In genomic region chr11:46315033-46315738, GRCh38 we compare ENCODE assay signal across 8 cellular contexts. TPM values are rescaled to one million over a fixed set of nuclear protein-coding genes. Genes with fewer than 3 reads are reported as not detected.
DNase-seq lines count a peak whose midpoint lies in the region; ATAC-seq and TF ChIP-seq lines count a peak whose summit lies in the region.

No MANE protein-coding gene starts in this region.

- no peak overlapping the region for H3K14ac ChIP-seq in IMR-90 (replicated peaks; ENCODE audit: low read depth, low read length)

- no peak overlapping the region for H3K27ac ChIP-seq in IMR-90 (ENCODE audit: insufficient read depth, low read length)
- H3K27ac ChIP-seq in sigmoid colon: no peak overlapping the region

- ATAC-seq in IMR-90 (ENCODE audit: low read depth): peak; percentile 88
- ATAC-seq in HG03280 (IDR thresholded peaks at IDR 0.05; ENCODE audit: unreplicated experiment): no peak
- no peak for ATAC-seq in HG03196 (IDR thresholded peaks at IDR 0.05; ENCODE audit: unreplicated experiment)

- no peak overlapping the region for H2BK15ac ChIP-seq in IMR-90 (ENCODE audit: low read depth, low read length)

- CTCF ChIA-PET in IMR-90 (lab: Yijun Ruan, JAX): interaction anchor here (0.5 to 1.2 kb wide), 6 partner anchors 8 to 76 kb away, joined by 3 to 4 read pairs (median 4); no protein-coding TSS in a partner anchor

- H4K8ac ChIP-seq in IMR-90 (ENCODE audit: low read depth in 2 of 2, low read length in 2 of 2): no peak overlapping the region

- H3K27me3 ChIP-seq in IMR-90 (ENCODE audit: control insufficient read depth, insufficient read depth, low read length) (no peaks in the 10 kb centered on the region), sigmoid colon (no peaks in the 10 kb centered on the region)

- POLR2A ChIA-PET in IMR-90 (lab: Charles Lee; ENCODE audit: unreplicated experiment): no interaction called here

- intact Hi-C loops in IMR-90 (cut with micrococcal nuclease) (loop anchor here (1.0 kb wide), 1 partner anchor 37 kb away; no protein-coding TSS in a partner anchor), sigmoid colon (cut with DNase I) (no loop called here)

- H2AK5ac ChIP-seq in IMR-90 (ENCODE audit: low read depth, low read length): 0 out of 2 replicates have a peak overlapping the region, but pooled peaks have one; percentile 57

- H3K4me3 ChIP-seq in IMR-90 (ENCODE audit: insufficient read depth, low read depth, low read length) (no peak overlapping the region), sigmoid colon (no peak overlapping the region)

- no peak overlapping the region for H3K23ac ChIP-seq in IMR-90 (ENCODE audit: low read depth, low read length)

- no peak overlapping the region for H4K5ac ChIP-seq in IMR-90 (ENCODE audit: low read depth, low read length)

- H3K4me1 ChIP-seq in IMR-90 (ENCODE audit: control insufficient read depth, insufficient read depth, low read length) (no peaks in the 10 kb centered on the region), sigmoid colon (no peaks in the 10 kb centered on the region)

- TF ChIP-seq EP300 in sigmoid colon (IDR thresholded peaks at IDR 0.05): no peak

- TF ChIP-seq POLR2A in IMR-90 (IDR thresholded peaks at IDR 0.05; ENCODE audit: low read depth, low read length): no peak
- no peak for TF ChIP-seq POLR2A in sigmoid colon (IDR thresholded peaks at IDR 0.05)

- no peak overlapping the region for H3K18ac ChIP-seq in IMR-90 (ENCODE audit: low read depth, low read length)

- no peak overlapping the region for H3K4ac ChIP-seq in IMR-90 (ENCODE audit: low read depth, low read length)

- no peak overlapping the region for H3K56ac ChIP-seq in IMR-90 (ENCODE audit: extremely low read depth, insufficient read depth, low read length)

- in situ Hi-C loops in IMR-90 (cut with MboI; ENCODE audit: low sequenced_read_pairs): loop anchor here (25.0 kb wide), 1 partner anchor 203 kb away; the partner anchor contains the start of gene PHF21A

- H3K9me1 ChIP-seq in IMR-90 (ENCODE audit: insufficient read depth, low read length): 0 out of 2 replicates have a peak, but pooled peaks cover 2% of the 10 kb centered on the region

- H4K91ac ChIP-seq in IMR-90 (ENCODE audit: insufficient read depth, low read depth, low read length): no peak overlapping the region

- peak; percentile 75 for TF ChIP-seq CTCF in IMR-90 (conservative IDR thresholded peaks at IDR 0.05; ENCODE audit: low read depth, low read length)
- TF ChIP-seq CTCF in sigmoid colon (IDR thresholded peaks at IDR 0.05): peak; percentile 38 to 84 (median 66)

- WGBS in IMR-90 (ENCODE audit: extremely low coverage in 2 of 2, insufficient read length in 1 of 2), 2 experiments: 100% methylated on average over 3 of the region's 16 CpGs; no CpG with 5 or more reads in 1 of the 2 experiments
- 18 to 46% methylated on average over 16 of the region's 16 CpGs for WGBS in sigmoid colon, 2 donors

- no peak overlapping the region for H2BK120ac ChIP-seq in IMR-90 (ENCODE audit: low read depth, low read length)

- peaks cover 31 to 74% of the 10 kb centered on the region in 2 experiments for H3K79me1 ChIP-seq in IMR-90 (ENCODE audit: low read depth in 1 of 2, low read length in 2 of 2)

- H3K9ac ChIP-seq in IMR-90 (ENCODE audit: low read depth, low read length): no peak overlapping the region

- H2BK5ac ChIP-seq in IMR-90 (ENCODE audit: low read depth, low read length, poor library complexity, severe bottlenecking): no peak overlapping the region

- peak overlapping the region; percentile 56 for H2AFZ ChIP-seq in IMR-90 (replicated peaks; ENCODE audit: low read length, poor library complexity)

- H2AK9ac ChIP-seq in IMR-90 (replicated peaks; ENCODE audit: low read depth, low read length, poor library complexity): peak overlapping the region; percentile 66

- peaks cover 18% of the 10 kb centered on the region for H4K20me1 ChIP-seq in IMR-90 (ENCODE audit: insufficient read depth, low read length)

- H3K4me2 ChIP-seq in IMR-90 (ENCODE audit: low read depth, low read length): no peak overlapping the region

- BruUV-seq in IMR-90 (replicated peaks; lab: Mats Ljungman, UMichigan): no TSS peak

- peak; percentile 73 for TF ChIP-seq RAD21 in IMR-90 (IDR thresholded peaks at IDR 0.05; ENCODE audit: low read length)

- no peaks in the 10 kb centered on the region for H3K9me3 ChIP-seq in IMR-90 (ENCODE audit: control insufficient read depth, insufficient read depth, low read length)
- no peaks in the 10 kb centered on the region for H3K9me3 ChIP-seq in sigmoid colon

- H3K36me3 ChIP-seq in IMR-90 (ENCODE audit: control insufficient read depth, insufficient read depth, low read length) (peaks cover 91% of the 10 kb centered on the region), sigmoid colon (peaks cover 0 to 7% (median 0%) of the 10 kb centered on the region in 4 donors)

- DNase-seq in Daoy (ENCODE audit: low read depth) (peak; percentile 79), IMR-90 (peak; percentile 71), SK-N-DZ (ENCODE audit: low spot score) (peak; percentile 71), glomerular visceral epithelial cell (ENCODE audit: extremely low spot score) (peak; percentile 80), sigmoid colon (peak; percentile 78)
- peak; percentile 90 for DNase-seq in activated effector memory CD4-positive, alpha-beta T cell treated with anti-CD3 and anti-CD28 coated beads, Interleukin-2, amount 50 U/mL, for 16 hours

- dilution Hi-C loops in IMR-90 (cut with HindIII; ENCODE audit: low sequenced_read_pairs, unreplicated experiment): no loop called here

- H2BK20ac ChIP-seq in IMR-90 (ENCODE audit: low read depth, low read length): no peak overlapping the region

TF ChIP-seq in IMR-90, 13 proteins besides CTCF, POLR2A, EP300 and RAD21:
- TF ChIP-seq CEBPB (IDR thresholded peaks at IDR 0.05; ENCODE audit: low read depth, low read length) (no peak), USF2 (IDR thresholded peaks at IDR 0.05; ENCODE audit: low read depth, low read length) (peak; percentile 86), SMC3 (IDR thresholded peaks at IDR 0.05; ENCODE audit: low read depth, low read length) (peak; percentile 77), RCOR1 (IDR thresholded peaks at IDR 0.05; ENCODE audit: insufficient replicate concordance, low read length) (no peak)
TF ChIP-seq in IMR-90: peak in this region for 2.

RNA-seq across cellular contexts. Expression of gene DGKZ, which starts 32.1 kb away (rescaled TPM):
- total RNA-seq in Daoy (2014; rRNA removed; shearing (Covaris generic)): 27.2 and 41.4 TPM in 2 replicates
- total RNA-seq in IMR-90 (2012; rRNA removed): 43.0 and 46.8 TPM in 2 replicates
- polyA plus RNA-seq in IMR-90 (2012; rRNA removed): 62.0 and 68.0 TPM in 2 replicates
- polyA plus RNA-seq in IMR-90 (2012; cell fraction: cytosol; rRNA removed): 52.8 and 75.7 TPM in 2 replicates
- polyA plus RNA-seq in IMR-90 (2012; cell fraction: nucleus; rRNA removed; ENCODE audit: low replicate concordance): 126 and 364 TPM in 2 replicates
- 54.5 and 58.7 TPM in 2 replicates for polyA plus RNA-seq in SK-N-DZ (2014; cell fraction: cytosol; rRNA removed)
- polyA plus RNA-seq in SK-N-DZ (2014; cell fraction: nucleus; rRNA removed): 148 and 162 TPM in 2 replicates
- 10 to 100 TPM; 22.5 to 76.7 (median 34.2) TPM for total RNA-seq in sigmoid colon
- polyA plus RNA-seq in sigmoid colon: 10 to 100 TPM; 16.6 to 71.9 (median 19.2) TPM

RNA-seq across cellular contexts. Expression of gene CREB3L1, which starts 37.7 kb away (rescaled TPM):
- 4.6 and 9.7 TPM in 2 replicates for total RNA-seq in Daoy (2014; rRNA removed; shearing (Covaris generic))
- total RNA-seq in IMR-90 (2012; rRNA removed) (8.1 and 10.0 TPM in 2 replicates), sigmoid colon (1 to 10 TPM in 3 of 4 donors, under 1 TPM in 1; 0.66 to 7.2 (median 2.6) TPM)
- polyA plus RNA-seq in IMR-90 (2012; rRNA removed) (76.9 and 82.3 TPM in 2 replicates), sigmoid colon (10 to 100 TPM; 43.2 to 63.1 (median 44.7) TPM)
- 85.0 and 112 TPM in 2 replicates for polyA plus RNA-seq in IMR-90 (2012; cell fraction: cytosol; rRNA removed)
- polyA plus RNA-seq in IMR-90 (2012; cell fraction: nucleus; rRNA removed; ENCODE audit: low replicate concordance): 50.1 and 52.2 TPM in 2 replicates
- polyA plus RNA-seq in SK-N-DZ (2014; cell fraction: cytosol; rRNA removed): 0.21 TPM in 1 of 2 replicates, not detected in the other
- not detected in 2 replicates for polyA plus RNA-seq in SK-N-DZ (2014; cell fraction: nucleus; rRNA removed)
